1 cellular context compared by ENCODE assay signal in genomic region chr10:85642421-85643170, GRCh38.
TF ChIP-seq lines count a peak whose summit lies in the region.

No MANE protein-coding gene starts in this region.

TF ChIP-seq in HEK293, 187 proteins besides CTCF, POLR2A, EP300 and RAD21 (continued from another document and continues in another):
- peak; percentile 49; the same call in 1 of the 2 replicates for TF ChIP-seq ZNF518A (tag by site-specific recombination; conservative IDR thresholded peaks at IDR 0.05; ENCODE audit: low read depth)
- TF ChIP-seq ZNF26 (tag by site-specific recombination; IDR thresholded peaks at IDR 0.05), result no peak
- peak; percentile 72; the same call in 1 of the 2 replicates for TF ChIP-seq HIC1 (tag by site-specific recombination; IDR thresholded peaks at IDR 0.05)
- TF ChIP-seq ZNF10 (tag by site-specific recombination; IDR thresholded peaks at IDR 0.05), result peak; percentile 60
- peak; percentile 98 for TF ChIP-seq ZNF639 (tag by site-specific recombination; IDR thresholded peaks at IDR 0.05)
- peak; percentile 92 for TF ChIP-seq KLF10 (tag by site-specific recombination; IDR thresholded peaks at IDR 0.05)
- TF ChIP-seq ZNF146 (tag by site-specific recombination; IDR thresholded peaks at IDR 0.05), result peak; percentile 47; the same call in 1 of the 2 replicates
- peak; percentile 14; the same call in 1 of the 2 replicates for TF ChIP-seq ZNF654 (tag by site-specific recombination; IDR thresholded peaks at IDR 0.05; ENCODE audit: low read depth)
- TF ChIP-seq ATF2 (tag by site-specific recombination; IDR thresholded peaks at IDR 0.05; ENCODE audit: low read depth), result peak; percentile 88
- TF ChIP-seq PRDM10 (tag by site-specific recombination; IDR thresholded peaks at IDR 0.05), result peak; percentile 84
- TF ChIP-seq KLF1 (tag by site-specific recombination; IDR thresholded peaks at IDR 0.05), result peak; percentile 62; the same call in 1 of the 2 replicates
- TF ChIP-seq OSR2 (tag by site-specific recombination; IDR thresholded peaks at IDR 0.05), result peak; percentile 99
- peak; percentile 52 for TF ChIP-seq SCRT2 (tag by site-specific recombination; IDR thresholded peaks at IDR 0.05)
- TF ChIP-seq ZNF660 (tag by site-specific recombination; IDR thresholded peaks at IDR 0.05), result peak; percentile 88
- TF ChIP-seq ZNF677 (tag by site-specific recombination; IDR thresholded peaks at IDR 0.05), result no peak
- TF ChIP-seq ZNF18 (tag by site-specific recombination; IDR thresholded peaks at IDR 0.05), result no peak
- peak; percentile 48 for TF ChIP-seq ZNF513 (tag by site-specific recombination; IDR thresholded peaks at IDR 0.05)
- peak; percentile 48; the same call in 1 of the 2 replicates for TF ChIP-seq HOXD13 (CRISPR knock-in tag; IDR thresholded peaks at IDR 0.05; ENCODE audit: borderline replicate concordance)
- 0 out of 2 replicates have a peak, but pooled peaks have one; percentile 37 for TF ChIP-seq KLF16 (tag by site-specific recombination; IDR thresholded peaks at IDR 0.05)
- no peak for TF ChIP-seq ZNF792 (tag by site-specific recombination; IDR thresholded peaks at IDR 0.05)
- peak; percentile 86 for TF ChIP-seq ZNF558 (tag by site-specific recombination; IDR thresholded peaks at IDR 0.05)
- TF ChIP-seq ZNF501 (tag by site-specific recombination; IDR thresholded peaks at IDR 0.05), result peak; percentile 62; the same call in 1 of the 2 replicates
- TF ChIP-seq ZFP37 (tag by site-specific recombination; IDR thresholded peaks at IDR 0.05), result peak; percentile 50; the same call in 1 of the 2 replicates
- 0 out of 2 replicates have a peak, but pooled peaks have one; percentile 21 for TF ChIP-seq REST (tag by site-specific recombination; IDR thresholded peaks at IDR 0.05)
- TF ChIP-seq ZNF280C (tag by site-specific recombination; IDR thresholded peaks at IDR 0.05), result no peak
